18 cellular contexts compared by ENCODE assay signal in genomic region chr6:44701637-44702101, GRCh38.
DNase-seq lines count a peak whose midpoint lies in the region; ATAC-seq, FAIRE-seq and TF ChIP-seq lines count a peak whose summit lies in the region.
"Had no signal": no experiment of that assay in that cellular context is flagged by ENCODE, and none has a peak within 500 bp of the region (broad histone marks: within the 10 kb centered on the region; RNA-seq: fewer than 3 reads in every experiment).

No MANE protein-coding gene starts in this region.

- H4K20me1 ChIP-seq in HepG2 (ENCODE audit: insufficient read depth, low read length) (no peaks in the 10 kb centered on the region), PC-9 (ENCODE audit: insufficient read depth) (no peaks in the 10 kb centered on the region)

- peak overlapping the region; percentile 45 for H3K4me2 ChIP-seq in HepG2 (ENCODE audit: low read depth, low read length)
- no peak overlapping the region for H3K4me2 ChIP-seq in PC-9

- POLR2A ChIA-PET in HepG2 (lab: Yijun Ruan, JAX) (no interaction called here), PC-9 (lab: Charles Lee; ENCODE audit: unreplicated experiment) (no interaction called here)

- H3K36me3 ChIP-seq in HepG2 (replicated peaks in 1 of 2; ENCODE audit: control insufficient read depth in 1 of 2, insufficient read depth in 2 of 2, low read length in 2 of 2) (no peaks in the 10 kb centered on the region), right lobe of liver (no peaks in the 10 kb centered on the region), esophagus muscularis mucosa (no peaks in the 10 kb centered on the region), PC-9 (ENCODE audit: low read depth) (no peaks in the 10 kb centered on the region)
- H3K36me3 ChIP-seq: cardiac muscle cell, lower lobe of right lung, suprapubic skin had no signal

- H2AFZ ChIP-seq in HepG2 (ENCODE audit: low read length) = no peak overlapping the region
- H2AFZ ChIP-seq in PC-9 = no peak overlapping the region

- DNase-seq in HepG2 (ENCODE audit: low spot score) = no peak
- DNase-seq in right lobe of liver = no peak
- DNase-seq in M059J (ENCODE audit: low read depth) = peak; percentile 96
- peak; percentile 89 for DNase-seq in esophagus muscularis mucosa (ENCODE audit: extremely low spot score)
- no peak for DNase-seq in PC-9
- DNase-seq in SIG-M5 (lab: John Stamatoyannopoulos, UW) = no peak
- DNase-seq in retina = no peak
- DNase-seq: activated B cell treated with CpG ODN at 0.5 μM for 24 hours, AML-193, DMS79 treated with DMSO at 0.1 percent for 48 hours, dorsolateral prefrontal cortex, lower lobe of right lung, NCI-H2107, NCI-H526 treated with DMSO at 0.1 percent for 48 hours, occipital lobe had no signal

- H3K9ac ChIP-seq in HepG2 (ENCODE audit: insufficient read depth, low read depth, low read length) = no peak overlapping the region

- BruUV-seq in HepG2 (replicated peaks; lab: Mats Ljungman, UMichigan) (no TSS peak), PC-9 (replicated peaks; lab: Mats Ljungman, UMichigan) (no TSS peak)

- H3K9me3 ChIP-seq in HepG2 (ENCODE audit: low read length) (no peaks in the 10 kb centered on the region), right lobe of liver (no peaks in the 10 kb centered on the region), esophagus muscularis mucosa (no peaks in the 10 kb centered on the region), PC-9 (ENCODE audit: insufficient read depth, low read depth) (no peaks in the 10 kb centered on the region)
- H3K9me3 ChIP-seq: lower lobe of right lung, suprapubic skin had no signal

- peaks cover 19% of the 10 kb centered on the region for H3K4me1 ChIP-seq in HepG2 (ENCODE audit: insufficient read depth, low read length)
- H3K4me1 ChIP-seq in right lobe of liver = no peaks in the 10 kb centered on the region
- H3K4me1 ChIP-seq in esophagus muscularis mucosa = peaks cover 0 to 5% (median 2%) of the 10 kb centered on the region in 4 donors
- no peaks in the 10 kb centered on the region for H3K4me1 ChIP-seq in PC-9 (replicated peaks; ENCODE audit: insufficient read depth)
- H3K4me1 ChIP-seq: lower lobe of right lung, suprapubic skin had no signal

- TF ChIP-seq POLR2A in HepG2 (IDR thresholded peaks at IDR 0.05; ENCODE audit: insufficient read depth in 1 of 2, low read depth in 2 of 2, low read length in 2 of 2) (no peak), right lobe of liver (IDR thresholded peaks at IDR 0.05) (no peak), esophagus muscularis mucosa (IDR thresholded peaks at IDR 0.05; ENCODE audit: low read depth) (no peak)

- H3K27me3 ChIP-seq in HepG2 (ENCODE audit: control insufficient read depth in 1 of 2, insufficient read depth in 2 of 2, low read length in 2 of 2) = peaks cover 0 to 9% of the 10 kb centered on the region in 2 experiments; a peak in 1 of 5 replicates
- no peaks in the 10 kb centered on the region for H3K27me3 ChIP-seq in right lobe of liver
- no peaks in the 10 kb centered on the region for H3K27me3 ChIP-seq in esophagus muscularis mucosa
- no peaks in the 10 kb centered on the region for H3K27me3 ChIP-seq in PC-9 (ENCODE audit: insufficient read depth, low read depth)
- H3K27me3 ChIP-seq: cardiac muscle cell, suprapubic skin had no signal

- 76% methylated on average over 12 of the region's 12 CpGs for WGBS in HepG2 (ENCODE audit: low lambda C conversion rate)
- 86% methylated on average over 9 of the region's 12 CpGs for WGBS in right lobe of liver (ENCODE audit: insufficient coverage, low coverage, low lambda C conversion rate, missing lambda C conversion rate)
- WGBS in esophagus muscularis mucosa = 82% methylated on average over 12 of the region's 12 CpGs

- H3K9me2 ChIP-seq in PC-9 (ENCODE audit: insufficient read depth) = no peaks in the 10 kb centered on the region

- no peak for FAIRE-seq in HepG2 (lab: Jason Lieb, UNC)

- H3K79me2 ChIP-seq in HepG2 (ENCODE audit: insufficient read depth, low read length) (no peaks in the 10 kb centered on the region), PC-9 (ENCODE audit: low read depth) (no peaks in the 10 kb centered on the region)

- H3K4me3 ChIP-seq in HepG2 (replicated peaks in 1 of 3; ENCODE audit: insufficient read depth in 1 of 3, low read depth in 2 of 3, low read length in 3 of 3) (no peak overlapping the region; a peak in 1 of 6 replicates), right lobe of liver (no peak overlapping the region), esophagus muscularis mucosa (no peak overlapping the region), PC-9 (no peak overlapping the region)
- H3K4me3 ChIP-seq: cardiac muscle cell, dorsolateral prefrontal cortex, lower lobe of right lung, suprapubic skin had no signal

- intact Hi-C loops in HepG2 (cut with micrococcal nuclease; ENCODE audit: unreplicated experiment) = no loop called here
- intact Hi-C loops in right lobe of liver (cut with DNase I) = no loop called here
- intact Hi-C loops in esophagus muscularis mucosa (cut with DNase I) = no loop called here
- intact Hi-C loops in PC-9 (cut with micrococcal nuclease; ENCODE audit: unreplicated experiment) = no loop called here

- no peaks in the 10 kb centered on the region for H3F3A ChIP-seq in PC-9 (ENCODE audit: insufficient read depth, low read depth)

- in situ Hi-C loops in HepG2 (cut with HindIII; ENCODE audit: extremely low pct_ligation_motif_present, low pct_unique_long_range_greater_than_20kb) = no loop called here

- CTCF ChIA-PET in HepG2 (lab: Yijun Ruan, JAX; ENCODE audit: low intra/inter-chr PET ratio, low total read pairs) (no interaction called here), PC-9 (lab: Charles Lee) (no interaction called here)

- H3K27ac ChIP-seq in HepG2 (ENCODE audit: extremely low read length, insufficient read depth, low read length) (no peak overlapping the region), right lobe of liver (no peak overlapping the region), esophagus muscularis mucosa (replicated peaks in 1 of 4) (no peak overlapping the region), PC-9 (no peak overlapping the region)
- H3K27ac ChIP-seq: cardiac muscle cell, dorsolateral prefrontal cortex, epithelial cell of prostate, lower lobe of right lung, suprapubic skin had no signal

- ATAC-seq in HepG2 = peak; percentile 14; the same call in 2 of the 3 replicates
- no peak for ATAC-seq in right lobe of liver
- ATAC-seq: lower lobe of right lung had no signal

- TF ChIP-seq CTCF in HepG2 (CRISPR knock-in tag; IDR thresholded peaks at IDR 0.05) (no peak), right lobe of liver (IDR thresholded peaks at IDR 0.05) (no peak), esophagus muscularis mucosa (IDR thresholded peaks at IDR 0.05) (no peak), PC-9 (conservative IDR thresholded peaks at IDR 0.05) (no peak)

- TF ChIP-seq RAD21 in HepG2 (CRISPR knock-in tag; IDR thresholded peaks at IDR 0.05) = no peak

- TF ChIP-seq EP300 in HepG2 (IDR thresholded peaks at IDR 0.05; ENCODE audit: low read depth in 2 of 2, low read length in 2 of 2) (no peak), HepG2 (CRISPR knock-in tag; IDR thresholded peaks at IDR 0.05; ENCODE audit: borderline replicate concordance) (no peak), esophagus muscularis mucosa (IDR thresholded peaks at IDR 0.05) (no peak)

TF ChIP-seq in HepG2, 621 proteins besides CTCF, POLR2A, EP300 and RAD21:
- no peak for TF ChIP-seq ZNF496 (CRISPR knock-in tag; IDR thresholded peaks at IDR 0.05; ENCODE audit: insufficient replicate concordance)
- 0 out of 2 replicates have a peak, but pooled peaks have one; percentile 19 for TF ChIP-seq ZNF605 (CRISPR knock-in tag; IDR thresholded peaks at IDR 0.05)

Comparison
In these comparisons a context has a peak if more than half of its experiments do, and no peak if none do; other contexts are left out.
1. DNase-seq: peak in M059J (single experiment) and esophagus muscularis mucosa (single experiment); none in HepG2 (single experiment), right lobe of liver (0 of 3), PC-9 (0 of 2), SIG-M5 (single experiment) and retina (single experiment).